14 cellular contexts compared by ENCODE assay signal in the genomic region with DNA sequence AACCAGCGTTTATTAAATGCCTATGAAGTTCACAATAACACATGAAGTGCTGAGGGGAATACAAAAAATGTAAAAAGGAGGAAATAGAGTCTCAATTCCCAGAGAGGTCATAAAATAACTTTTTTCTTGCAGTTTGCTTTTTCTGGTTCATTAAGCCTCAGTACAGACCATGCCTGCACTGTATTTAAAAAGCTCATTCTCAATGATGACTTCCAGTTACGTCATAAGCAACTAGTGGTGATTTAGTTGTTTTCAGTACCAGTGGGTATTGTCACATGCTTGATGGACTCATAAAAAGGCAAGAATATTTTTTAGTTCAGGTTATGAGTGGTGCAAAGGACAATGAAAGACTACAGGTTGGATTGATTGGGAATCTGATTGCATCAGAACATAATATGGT.
DNase-seq lines count a peak whose midpoint lies in the region; ATAC-seq and TF ChIP-seq lines count a peak whose summit lies in the region.
"Had no signal": no experiment of that assay in that cellular context is flagged by ENCODE, and none has a peak within 500 bp of the region (broad histone marks: within the 10 kb centered on the region; RNA-seq: fewer than 3 reads in every experiment).

No MANE protein-coding gene starts in this region.

- peaks cover 22% of the 10 kb centered on the region for H3K27me3 Mint-ChIP-seq in activated T-helper 17 cell treated with anti-CD3 and anti-CD28 coated beads, Interleukin-2, amount 50 U/mL, for 72 hours
- H3K27me3 Mint-ChIP-seq: stimulated activated naive CD8-positive, alpha-beta T cell treated with anti-CD3 and anti-CD28 coated beads, Interleukin-15, Interleukin-2, amounts not matched to agents 100 ng/mL and 50 ng/mL, for 24 hours had no signal

- no peak overlapping the region for H3K27ac Mint-ChIP-seq in activated T-helper 17 cell treated with anti-CD3 and anti-CD28 coated beads, Interleukin-2, amount 50 U/mL, for 72 hours
- H3K27ac Mint-ChIP-seq: activated CD4-positive, alpha-beta memory T cell treated with anti-CD3 and anti-CD28 coated beads, Interleukin-2, amount 10 ng/mL, durations not matched to agents 7 days and 5 days; stimulated activated naive CD8-positive, alpha-beta T cell treated with anti-CD3 and anti-CD28 coated beads, Interleukin-15, Interleukin-2, amounts not matched to agents 100 ng/mL and 50 ng/mL, for 24 hours had no signal

- TF ChIP-seq EP300 in ovary (IDR thresholded peaks at IDR 0.05): no peak

- intact Hi-C loops in left ventricle myocardium inferior (cut with micrococcal nuclease) (no loop called here), cardiac septum (cut with DNase I) (loop anchor here (2.0 to 5.0 kb wide), 5 partner anchors 71 to 346 kb away; a partner anchor contains a TSS), aorta (cut with DNase I) (loop anchor here (5.0 kb wide), 5 partner anchors 49 to 346 kb away; no protein-coding TSS in a partner anchor), ovary (cut with DNase I) (no loop called here)

- TF ChIP-seq CTCF in left ventricle myocardium inferior (IDR thresholded peaks at IDR 0.05; ENCODE audit: borderline replicate concordance) (no peak), fibroblast of mammary gland (conservative IDR thresholded peaks at IDR 0.05; ENCODE audit: control insufficient read depth, insufficient read depth, low read depth, low read length) (no peak), parathyroid adenoma (IDR thresholded peaks at IDR 0.05) (no peak), ovary (IDR thresholded peaks at IDR 0.05) (no peak)

- ATAC-seq in aorta (ENCODE audit: low FRiP score): no peak
- ATAC-seq in activated T-helper 17 cell treated with anti-CD3 and anti-CD28 coated beads, Interleukin-2, amount 50 U/mL, for 72 hours (replicated peaks): no peak

- no peaks in the 10 kb centered on the region for H3K36me3 Mint-ChIP-seq in activated T-helper 17 cell treated with anti-CD3 and anti-CD28 coated beads, Interleukin-2, amount 50 U/mL, for 72 hours (ENCODE audit: low read depth)

- H3K4me2 ChIP-seq in parathyroid adenoma (ENCODE audit: low read length): peak overlapping the region; percentile 46

- H3K4me3 ChIP-seq in left ventricle myocardium inferior: no peak overlapping the region
- no peak overlapping the region for H3K4me3 ChIP-seq in fibroblast of mammary gland (ENCODE audit: control insufficient read depth, low read depth, low read length)
- no peak overlapping the region for H3K4me3 ChIP-seq in parathyroid adenoma (ENCODE audit: low read depth, low read length)
- H3K4me3 ChIP-seq in aorta (ENCODE audit: low read length in 2 of 2): no peak overlapping the region
- no peak overlapping the region for H3K4me3 ChIP-seq in ovary
- H3K4me3 ChIP-seq: MG63 had no signal

- H3K4me3 Mint-ChIP-seq in activated T-helper 17 cell treated with anti-CD3 and anti-CD28 coated beads, Interleukin-2, amount 50 U/mL, for 72 hours: no peak overlapping the region
- H3K4me3 Mint-ChIP-seq: activated CD4-positive, alpha-beta memory T cell treated with anti-CD3 and anti-CD28 coated beads, Interleukin-2, amount 10 ng/mL, durations not matched to agents 7 days and 5 days; stimulated activated naive CD8-positive, alpha-beta T cell treated with anti-CD3 and anti-CD28 coated beads, Interleukin-15, Interleukin-2, amounts not matched to agents 100 ng/mL and 50 ng/mL, for 24 hours had no signal

- H3K27me3 ChIP-seq in left ventricle myocardium inferior (ENCODE audit: low read depth) (no peaks in the 10 kb centered on the region), parathyroid adenoma (ENCODE audit: control insufficient read depth, insufficient read depth, low read length) (no peaks in the 10 kb centered on the region), aorta (ENCODE audit: control insufficient read depth in 1 of 2, insufficient read depth in 2 of 2, low read length in 1 of 2) (no peaks in the 10 kb centered on the region), ovary (no peaks in the 10 kb centered on the region)
- H3K27me3 ChIP-seq: MG63 had no signal

- 17 to 19% methylated on average over 2 of the region's 2 CpGs for WGBS in aorta, 2 donors
- 56 to 77% (median 68%) methylated on average over 2 of the region's 2 CpGs for WGBS in ovary, 3 donors

- H3K4me1 ChIP-seq in left ventricle myocardium inferior: peaks cover 57% of the 10 kb centered on the region
- H3K4me1 ChIP-seq in parathyroid adenoma: peaks cover 28% of the 10 kb centered on the region
- peaks cover 18 to 23% of the 10 kb centered on the region in 2 donors for H3K4me1 ChIP-seq in aorta (ENCODE audit: control insufficient read depth in 1 of 2, insufficient read depth in 2 of 2, low read length in 2 of 2)
- H3K4me1 ChIP-seq in ovary (ENCODE audit: insufficient read depth): peaks cover 4% of the 10 kb centered on the region

- no peaks in the 10 kb centered on the region for H3K79me2 ChIP-seq in parathyroid adenoma

- H3K36me3 ChIP-seq in left ventricle myocardium inferior (no peaks in the 10 kb centered on the region), parathyroid adenoma (ENCODE audit: control insufficient read depth, insufficient read depth, low read length) (no peaks in the 10 kb centered on the region), aorta (ENCODE audit: control insufficient read depth in 1 of 2, insufficient read depth in 2 of 2, low read length in 1 of 2) (no peaks in the 10 kb centered on the region), ovary (no peaks in the 10 kb centered on the region)
- H3K36me3 ChIP-seq: MG63 had no signal

- no peak overlapping the region for H3K9ac ChIP-seq in parathyroid adenoma

- no peaks in the 10 kb centered on the region for H3K4me1 Mint-ChIP-seq in activated T-helper 17 cell treated with anti-CD3 and anti-CD28 coated beads, Interleukin-2, amount 50 U/mL, for 72 hours
- H3K4me1 Mint-ChIP-seq: activated CD4-positive, alpha-beta memory T cell treated with anti-CD3 and anti-CD28 coated beads, Interleukin-2, amount 10 ng/mL, durations not matched to agents 7 days and 5 days had no signal

- no peak overlapping the region for H2AFZ ChIP-seq in parathyroid adenoma

- H3K9me3 Mint-ChIP-seq in activated T-helper 17 cell treated with anti-CD3 and anti-CD28 coated beads, Interleukin-2, amount 50 U/mL, for 72 hours: no peaks in the 10 kb centered on the region
- H3K9me3 Mint-ChIP-seq: activated CD4-positive, alpha-beta memory T cell treated with anti-CD3 and anti-CD28 coated beads, Interleukin-2, amount 10 ng/mL, durations not matched to agents 7 days and 5 days; stimulated activated naive CD8-positive, alpha-beta T cell treated with anti-CD3 and anti-CD28 coated beads, Interleukin-15, Interleukin-2, amounts not matched to agents 100 ng/mL and 50 ng/mL, for 24 hours had no signal

- no peak for TF ChIP-seq POLR2A in ovary (IDR thresholded peaks at IDR 0.05)

- peak overlapping the region; percentile 86 for H3K27ac ChIP-seq in left ventricle myocardium inferior (replicated peaks)
- no peak overlapping the region for H3K27ac ChIP-seq in parathyroid adenoma
- peak overlapping the region; percentile 87 to 100 for H3K27ac ChIP-seq in aorta (ENCODE audit: low read depth in 1 of 2, low read length in 2 of 2)
- H3K27ac ChIP-seq in ovary: no peak overlapping the region

- DNase-seq in left ventricle myocardium inferior (no peak), cardiac septum (ENCODE audit: low spot score) (no peak), fibroblast of mammary gland (ENCODE audit: low read depth) (peak; percentile 91), aorta (no peak), ovary (no peak)
- no peak for DNase-seq in activated effector memory CD4-positive, alpha-beta T cell treated with Interleukin-2 at 50 U/mL for 16 hours
- DNase-seq: activated CD4-positive, alpha-beta memory T cell treated with anti-CD3 and anti-CD28 coated beads, Interleukin-2, amount 10 ng/mL, durations not matched to agents 7 days and 5 days; activated effector memory CD4-positive, alpha-beta T cell treated with anti-CD3 and anti-CD28 coated beads, Interleukin-2, amount 50 U/mL, for 16 hours; central memory CD4-positive, alpha-beta T cell; NK-92 treated with Interleukin-12 subunit alpha and Interleukin-12 subunit beta, amount 100 ng/mL, for 24 hours had no signal

- no peaks in the 10 kb centered on the region for H3K9me3 ChIP-seq in left ventricle myocardium inferior (replicated peaks)
- H3K9me3 ChIP-seq in parathyroid adenoma (ENCODE audit: control insufficient read depth, low read length): no peaks in the 10 kb centered on the region
- H3K9me3 ChIP-seq in aorta (ENCODE audit: control insufficient read depth, low read length): no peaks in the 10 kb centered on the region
- H3K9me3 ChIP-seq in ovary: no peaks in the 10 kb centered on the region
- H3K9me3 ChIP-seq: MG63 had no signal

Comparison
In these comparisons a context has a peak if more than half of its experiments do, and no peak if none do; other contexts are left out.
1. intact Hi-C loops: an anchor here in cardiac septum (2.0 to 5.0 kb wide) and aorta (5.0 kb wide); none called in left ventricle myocardium inferior and ovary.
2. H3K27ac ChIP-seq: peak in left ventricle myocardium inferior (single experiment) and aorta (2 of 2); none in parathyroid adenoma (single experiment) and ovary (0 of 2).